Comparison of ENCODE assay signal across 16 cellular contexts in the genomic region with DNA sequence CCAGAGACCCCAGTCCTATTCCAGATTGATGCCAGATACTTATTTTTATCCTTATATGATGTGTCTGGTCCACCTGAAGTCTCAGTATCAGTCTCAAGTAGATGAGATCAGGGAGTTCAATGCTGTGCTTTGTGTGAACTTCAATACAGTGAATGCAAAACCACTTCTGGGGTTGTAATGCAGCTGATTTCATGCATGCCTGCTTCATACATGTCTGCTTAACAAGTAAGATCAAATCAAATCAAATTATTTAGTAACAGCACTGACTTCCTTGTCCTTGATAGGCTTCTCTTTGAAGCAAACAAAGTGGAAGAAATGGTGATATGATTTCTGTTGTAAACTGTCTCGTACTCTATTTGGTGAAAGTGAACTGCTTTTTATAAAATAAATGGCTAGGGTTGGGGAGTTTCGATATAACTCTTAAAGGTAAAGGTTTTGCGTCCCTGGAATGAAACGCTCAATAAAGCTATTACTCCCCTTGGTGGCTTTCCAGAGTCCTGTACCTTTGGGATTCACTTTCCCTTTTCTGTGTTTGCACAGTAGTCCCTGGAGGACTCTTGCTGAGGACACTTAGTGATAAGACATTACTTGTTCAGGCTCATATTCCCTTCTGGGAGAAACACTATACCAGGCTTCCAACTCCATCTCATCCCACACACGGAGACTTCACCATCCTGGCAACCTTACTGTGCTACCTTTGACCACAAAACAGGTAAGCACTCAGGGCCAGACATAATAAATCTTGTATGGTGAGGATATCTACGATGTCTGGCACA.
"Had no signal": no experiment of that assay in that cellular context is flagged by ENCODE, and none has a peak within 500 bp of the region (broad histone marks: within the 10 kb centered on the region; RNA-seq: fewer than 3 reads in every experiment).

No MANE protein-coding gene starts in this region.

- H3K27ac ChIP-seq: brain microvascular endothelial cell, esophagus squamous epithelium, foreskin keratinocyte, thyroid gland, uterus had no signal

- H3K27me3 ChIP-seq: brain microvascular endothelial cell, esophagus squamous epithelium, foreskin keratinocyte, thyroid gland, uterus had no signal

- H3K9me3 ChIP-seq: esophagus squamous epithelium, thyroid gland, uterus had no signal

- FAIRE-seq: small intestine had no signal

- H3K4me3 ChIP-seq: esophagus squamous epithelium, thyroid gland, uterus had no signal

- ATAC-seq: activated CD4-positive, CD25-positive, alpha-beta regulatory T cell treated with anti-CD3 and anti-CD28 coated beads, Interleukin-2, amount 50 U/mL, for 24 hours; activated CD8-positive, alpha-beta memory T cell treated with anti-CD3 and anti-CD28 coated beads, Interleukin-2, amount 10 ng/mL, durations not matched to agents 7 days and 5 days; activated T-cell treated with anti-CD3 and anti-CD28 coated beads, Interleukin-2, amount 50 U/mL, for 4 hours; foreskin keratinocyte; left lobe of liver; natural killer cell treated with Interleukin-12 subunit alpha and Interleukin-12 subunit beta and Interleukin-15 and Interleukin-18, amount 100 ng/mL, for 72 hours; right cardiac atrium had no signal

- H3K4me1 ChIP-seq: esophagus squamous epithelium, foreskin keratinocyte, thyroid gland, uterus had no signal

- DNase-seq: activated CD4-positive, alpha-beta T cell treated with anti-CD3 and anti-CD28 coated beads, Interleukin-2, amount 50 U/mL, for 4 hours; activated CD8-positive, alpha-beta memory T cell treated with anti-CD3 and anti-CD28 coated beads, Interleukin-2, amount 10 ng/mL, durations not matched to agents 7 days and 5 days; activated gamma-delta T cell; activated T-cell treated with anti-CD3 and anti-CD28 coated beads, Interleukin-2, amount 50 U/mL, for 4 hours; brain microvascular endothelial cell; esophagus squamous epithelium; foreskin keratinocyte; head of caudate nucleus; nucleus accumbens; right cardiac atrium; small intestine; thyroid gland; uterus had no signal

- H3K36me3 ChIP-seq: brain microvascular endothelial cell, esophagus squamous epithelium, thyroid gland, uterus had no signal
